ENCODE assay signal across 9 cellular contexts in genomic region chr5:76082790-76083554, GRCh38. TPM values are rescaled to one million over a fixed set of nuclear protein-coding genes. Genes with fewer than 3 reads are reported as not detected.
DNase-seq lines count a peak whose midpoint lies in the region; ATAC-seq lines count a peak whose summit lies in the region.
"Had no signal": no experiment of that assay in that cellular context is flagged by ENCODE, and none has a peak within 500 bp of the region (broad histone marks: within the 10 kb centered on the region; RNA-seq: fewer than 3 reads in every experiment).

SV2C (plus strand) TSS chr5:76083383; CDS start chr5:76131751, 48,368 bp downstream.

- H3K27me3 ChIP-seq in effector memory CD4-positive, alpha-beta T cell (replicated peaks; ENCODE audit: control insufficient read depth, insufficient read depth, low read length, poor library complexity, severe bottlenecking), result peaks cover 24% of the 10 kb centered on the region
- peaks cover 18 to 92% (median 53%) of the 10 kb centered on the region in 3 experiments for H3K27me3 ChIP-seq in neuronal stem cell (ENCODE audit: control insufficient read depth in 3 of 3, insufficient read depth in 3 of 3, low read depth in 1 of 3, low read length in 3 of 3)

- H3K23ac ChIP-seq in neuronal stem cell (ENCODE audit: low read depth, low read length, poor library complexity), result peak within 1 kb of the TSS; percentile 80

- peaks cover 25% of the 10 kb centered on the region for H3K4me1 ChIP-seq in effector memory CD4-positive, alpha-beta T cell (ENCODE audit: control insufficient read depth, insufficient read depth, low read length, poor library complexity, severe bottlenecking)
- H3K4me1 ChIP-seq in neuronal stem cell (ENCODE audit: control insufficient read depth in 2 of 2, insufficient read depth in 1 of 2, low read depth in 1 of 2, low read length in 2 of 2), result peaks cover 10% of the 10 kb centered on the region in 2 donors

- no peak within 1 kb of the TSS for H2AK5ac ChIP-seq in neuronal stem cell (ENCODE audit: low read depth, low read length)

- CTCF ChIA-PET in activated CD4-positive, alpha-beta T cell treated with anti-CD3 and anti-CD28 coated beads for 36 hours (lab: Charles Lee), result interaction anchor here (1.0 kb wide), 1 partner anchor 12 kb away, joined by 3 read pairs; no protein-coding TSS in a partner anchor

- peak within 1 kb of the TSS; percentile 65 for H3K4me3 Mint-ChIP-seq in activated CD4-positive, alpha-beta T cell treated with anti-CD3 and anti-CD28 coated beads for 36 hours

- no peak within 1 kb of the TSS for H3K27ac ChIP-seq in effector memory CD4-positive, alpha-beta T cell (ENCODE audit: insufficient read depth, low read length, poor library complexity, severe bottlenecking)
- no peak within 1 kb of the TSS for H3K27ac ChIP-seq in neuronal stem cell (replicated peaks; ENCODE audit: low read length)
- H3K27ac ChIP-seq: neutrophil had no signal

- peak within 1 kb of the TSS; percentile 32 for H3K4me3 ChIP-seq in effector memory CD4-positive, alpha-beta T cell (ENCODE audit: insufficient read depth, low read depth, low read length, poor library complexity, severe bottlenecking)
- H3K4me3 ChIP-seq in neuronal stem cell (ENCODE audit: low read length in 2 of 2), result peak within 1 kb of the TSS in 1 of 2 donors; percentile 80

- H2BK120ac ChIP-seq in neuronal stem cell (ENCODE audit: low read depth, low read length), result peak within 1 kb of the TSS; percentile 54

- no peak within 1 kb of the TSS for H2BK15ac ChIP-seq in neuronal stem cell (ENCODE audit: low read length)

- DNase-seq in activated CD4-positive, alpha-beta T cell treated with anti-CD3 and anti-CD28 coated beads for 36 hours, result peak; percentile 74
- no peak for DNase-seq in activated CD4-positive, alpha-beta T cell treated with anti-CD3 and anti-CD28 coated beads for 1 hour
- peak; percentile 14 for DNase-seq in SW480 (ENCODE audit: low spot score)
- no peak for DNase-seq in effector memory CD4-positive, alpha-beta T cell
- DNase-seq in neuronal stem cell (ENCODE audit: low spot score), result peak; percentile 47
- DNase-seq in NCI-H2196 treated with DMSO at 0.1 percent for 48 hours (lab: John Stamatoyannopoulos, UW; ENCODE audit: unreplicated experiment), result no peak
- no peak for DNase-seq in GM19238 (ENCODE audit: insufficient read length, low spot score)

- no peak within 1 kb of the TSS for H3K4ac ChIP-seq in neuronal stem cell (ENCODE audit: low read length)

- H4K8ac ChIP-seq in neuronal stem cell (ENCODE audit: low read depth, low read length), result no peak within 1 kb of the TSS

- H3K36me3 ChIP-seq in effector memory CD4-positive, alpha-beta T cell (ENCODE audit: control insufficient read depth, insufficient read depth, low read length), result no peaks in the 10 kb centered on the region
- no peaks in the 10 kb centered on the region for H3K36me3 ChIP-seq in neuronal stem cell (replicated peaks in 1 of 2; ENCODE audit: control insufficient read depth in 2 of 2, insufficient read depth in 2 of 2, low read length in 2 of 2)
- H3K36me3 ChIP-seq: neutrophil had no signal

- no peak within 1 kb of the TSS for H2BK12ac ChIP-seq in neuronal stem cell (ENCODE audit: low read length)

- POLR2A ChIA-PET in activated CD4-positive, alpha-beta T cell treated with anti-CD3 and anti-CD28 coated beads for 36 hours (lab: Charles Lee), result no interaction called here

- peaks cover 63% of the 10 kb centered on the region for H3K27me3 Mint-ChIP-seq in activated CD4-positive, alpha-beta T cell treated with anti-CD3 and anti-CD28 coated beads for 36 hours

- H3K36me3 Mint-ChIP-seq in activated CD4-positive, alpha-beta T cell treated with anti-CD3 and anti-CD28 coated beads for 36 hours (ENCODE audit: low read depth), result no peaks in the 10 kb centered on the region

- H4K91ac ChIP-seq in neuronal stem cell (ENCODE audit: low read depth, low read length, poor library complexity), result no peak within 1 kb of the TSS

- peak within 1 kb of the TSS; percentile 51 for H3K9ac ChIP-seq in neuronal stem cell (ENCODE audit: low read depth, low read length, poor library complexity)

- H3K18ac ChIP-seq in neuronal stem cell (ENCODE audit: low read length), result peak within 1 kb of the TSS; percentile 86

- H3K4me2 ChIP-seq in neuronal stem cell (ENCODE audit: insufficient read depth, low read length, poor library complexity, severe bottlenecking), result peak within 1 kb of the TSS; percentile 93

- H3K4me1 Mint-ChIP-seq in activated CD4-positive, alpha-beta T cell treated with anti-CD3 and anti-CD28 coated beads for 36 hours, result peaks cover 31% of the 10 kb centered on the region

- H2AFZ ChIP-seq in neuronal stem cell (ENCODE audit: low read length), result peak within 1 kb of the TSS; percentile 81

- H3K9me3 Mint-ChIP-seq in activated CD4-positive, alpha-beta T cell treated with anti-CD3 and anti-CD28 coated beads for 36 hours (ENCODE audit: low read depth), result no peaks in the 10 kb centered on the region

- peak within 1 kb of the TSS; percentile 91 for H3K14ac ChIP-seq in neuronal stem cell (ENCODE audit: low read length)

- no peaks in the 10 kb centered on the region for H3K79me1 ChIP-seq in neuronal stem cell (ENCODE audit: low read depth, low read length)

- no CpG with 5 or more reads among the region's 63 CpGs for whole genome bisulfite sequencing in neuronal stem cell (ENCODE audit: extremely low coverage in 2 of 2, insufficient read length in 2 of 2, insufficient replicate concordance in 1 of 2), 2 donors

- peak; percentile 86 for ATAC-seq in activated CD4-positive, alpha-beta T cell treated with anti-CD3 and anti-CD28 coated beads for 36 hours
- no peak for ATAC-seq in GM18520 (IDR thresholded peaks at IDR 0.05; ENCODE audit: unreplicated experiment)

- intact Hi-C loops in activated CD4-positive, alpha-beta T cell treated with anti-CD3 and anti-CD28 coated beads for 36 hours (cut with DNase I, micrococcal nuclease), result loop anchor here (5.0 to 10.0 kb wide), 2 partner anchors 462 to 1031 kb away; partner anchors contain the start of gene GCNT4 (in 1 of the 2)

- H2BK5ac ChIP-seq in neuronal stem cell (ENCODE audit: low read length), result no peak within 1 kb of the TSS

- no peaks in the 10 kb centered on the region for H3K9me3 ChIP-seq in effector memory CD4-positive, alpha-beta T cell (ENCODE audit: control insufficient read depth, low read length)
- H3K9me3 ChIP-seq in neuronal stem cell (replicated peaks in 1 of 2; ENCODE audit: control insufficient read depth in 2 of 2, insufficient read depth in 1 of 2, low read depth in 1 of 2, low read length in 2 of 2), result no peaks in the 10 kb centered on the region
- H3K9me3 ChIP-seq: neutrophil had no signal

- H3K27ac Mint-ChIP-seq in activated CD4-positive, alpha-beta T cell treated with anti-CD3 and anti-CD28 coated beads for 36 hours, result no peak within 1 kb of the TSS

RNA-seq across cellular contexts. Expression of gene SV2C, which starts in this region (rescaled TPM):
- total RNA-seq in activated CD4-positive, alpha-beta T cell treated with anti-CD3 and anti-CD28 coated beads for 36 hours, result under 1 TPM in 1 of 2 experiments, not detected in 1; 0.02 TPM
- polyA plus RNA-seq in neuronal stem cell (2013, experiment 1 of 2), result 0.06 TPM
- 0.07 TPM for polyA plus RNA-seq in neuronal stem cell (2013, experiment 2 of 2)

Comparison
In these comparisons a context has a peak if more than half of its experiments do, and no peak if none do; other contexts are left out.
1. Peak in DNase-seq and ATAC-seq in activated CD4-positive, alpha-beta T cell treated with anti-CD3 and anti-CD28 coated beads for 36 hours; RNA of the gene not detected or under 1 TPM.
2. DNase-seq: peak in SW480 (single experiment) and neuronal stem cell (single experiment); none in activated CD4-positive, alpha-beta T cell treated with anti-CD3 and anti-CD28 coated beads for 1 hour (single experiment), effector memory CD4-positive, alpha-beta T cell (0 of 3), NCI-H2196 treated with DMSO at 0.1 percent for 48 hours (single experiment) and GM19238 (single experiment).